ENCODE assay signal across 9 cellular contexts in the genomic region with DNA sequence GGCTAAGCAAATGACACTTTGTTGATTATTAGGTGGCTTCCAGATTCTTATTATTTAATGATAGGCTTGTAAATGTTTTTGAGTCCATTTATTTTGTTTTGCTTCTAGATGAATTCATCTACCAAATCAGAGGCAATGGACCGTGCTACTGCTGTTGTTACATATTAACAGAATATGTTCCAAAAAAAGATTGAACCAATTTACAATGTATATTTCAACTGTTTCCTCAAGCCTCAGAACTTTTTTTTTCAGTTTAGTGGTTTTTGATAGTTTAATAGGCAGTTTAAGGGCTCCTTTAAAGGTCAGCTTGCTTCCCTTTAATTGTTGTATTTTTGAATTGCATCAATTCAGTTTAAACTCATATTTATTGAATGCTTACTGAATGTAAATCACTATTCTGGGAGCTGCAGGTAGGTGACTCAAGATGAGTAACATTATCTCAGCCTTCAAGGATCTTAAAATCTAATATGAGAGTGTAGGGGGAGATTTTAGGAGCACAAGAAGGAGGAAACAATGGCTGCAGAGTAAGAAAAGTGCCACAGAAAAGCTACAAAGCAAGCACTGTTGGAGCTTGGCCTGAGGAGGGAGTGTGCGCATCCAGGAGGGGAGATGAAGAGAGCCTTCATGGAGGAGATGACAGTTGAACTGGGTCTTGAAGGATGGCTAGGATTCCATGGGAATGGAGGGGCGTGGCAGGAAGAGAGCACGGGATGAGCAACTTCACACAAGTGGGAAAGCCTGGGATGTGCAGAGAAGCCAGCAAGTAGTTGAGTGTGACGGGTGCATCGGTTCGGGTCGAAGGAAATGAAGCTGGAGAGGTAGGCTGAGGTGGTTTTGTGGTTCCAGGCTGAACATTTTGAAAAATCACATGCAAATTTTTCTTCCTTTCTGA. TPM values are rescaled to one million over a fixed set of nuclear protein-coding genes. Genes with fewer than 3 reads are reported as not detected.
DNase-seq lines count a peak whose midpoint lies in the region; ATAC-seq, FAIRE-seq and TF ChIP-seq lines count a peak whose summit lies in the region.
"Had no signal": no experiment of that assay in that cellular context is flagged by ENCODE, and none has a peak within 500 bp of the region (broad histone marks: within the 10 kb centered on the region; RNA-seq: fewer than 3 reads in every experiment).

No MANE protein-coding gene starts in this region.

- H3K4me3 Mint-ChIP-seq in GM23338 (no peak overlapping the region; the same call in 2 of the 3 replicates), WTC11 (no peak overlapping the region; the same call in 1 of the 2 replicates), immature natural killer cell (peak overlapping the region; percentile 33 to 77 (median 77))

- FAIRE-seq in HepG2 (lab: Jason Lieb, UNC), result no peak

- H3K4me3 ChIP-seq in GM23338 (no peak overlapping the region), HepG2 (replicated peaks in 1 of 3; ENCODE audit: insufficient read depth in 1 of 3, low read depth in 2 of 3, low read length in 3 of 3) (no peak overlapping the region)

- TF ChIP-seq EP300 in HepG2 (IDR thresholded peaks at IDR 0.05; ENCODE audit: low read depth in 2 of 2, low read length in 2 of 2), result no peak
- no peak for TF ChIP-seq EP300 in HepG2 (CRISPR knock-in tag; IDR thresholded peaks at IDR 0.05; ENCODE audit: borderline replicate concordance)

- H3K9me3 Mint-ChIP-seq in GM23338 (no peaks in the 10 kb centered on the region), WTC11 (no peaks in the 10 kb centered on the region; the same call in 1 of the 2 replicates), immature natural killer cell (no peaks in the 10 kb centered on the region)

- peak; percentile 43 for ATAC-seq in GM23338
- ATAC-seq in WTC11, result peak; percentile 31; the same call in 1 of the 2 replicates
- ATAC-seq in HepG2, result no peak
- ATAC-seq in HG03460 (IDR thresholded peaks at IDR 0.05; ENCODE audit: unreplicated experiment), result no peak
- ATAC-seq in HG02763 (IDR thresholded peaks at IDR 0.05; ENCODE audit: unreplicated experiment), result no peak

- H3K9ac ChIP-seq in HepG2 (ENCODE audit: insufficient read depth, low read depth, low read length), result no peak overlapping the region

- CTCF ChIA-PET in WTC11 (lab: Charles Lee) (interaction anchor here (0.6 to 6.4 kb wide), 3 partner anchors 73 to 97 kb away, joined by 4 to 50 read pairs (median 4); a partner anchor contains a TSS), HepG2 (lab: Yijun Ruan, JAX; ENCODE audit: low intra/inter-chr PET ratio, low total read pairs) (no interaction called here)

- peak overlapping the region; percentile 53 for H3K4me2 ChIP-seq in GM23338
- no peak overlapping the region for H3K4me2 ChIP-seq in HepG2 (ENCODE audit: low read depth, low read length)

- DNase-seq in D341Med (ENCODE audit: low spot score), result peak; percentile 26
- DNase-seq in GM23338 (ENCODE audit: low spot score), result peak; percentile 75
- peak; percentile 28 for DNase-seq in WTC11 (ENCODE audit: low spot score)
- no peak for DNase-seq in immature natural killer cell
- DNase-seq in stimulated activated CD8-positive, alpha-beta memory T cell treated with anti-CD3 and anti-CD28 coated beads, Interleukin-4, amount 100 ng/mL, for 48 hours, result no peak
- no peak for DNase-seq in HepG2 (ENCODE audit: low spot score)
- DNase-seq: stimulated activated CD4-positive, alpha-beta T cell treated with anti-CD3 and anti-CD28 coated beads, Interleukin-2, amount 100 ng/mL, for 48 hours had no signal

- 96% methylated on average over 8 of the region's 8 CpGs for WGBS in HepG2 (ENCODE audit: low lambda C conversion rate)

- no peaks in the 10 kb centered on the region for H3K9me2 ChIP-seq in GM23338 (ENCODE audit: insufficient read depth)

- intact Hi-C loops in HepG2 (cut with micrococcal nuclease; ENCODE audit: unreplicated experiment), result no loop called here

- H2AFZ ChIP-seq in GM23338 (no peak overlapping the region), HepG2 (ENCODE audit: low read length) (no peak overlapping the region)

- H3K27me3 Mint-ChIP-seq in GM23338 (ENCODE audit: insufficient read depth, low read depth, poor library complexity) (peaks cover 7% of the 10 kb centered on the region), WTC11 (ENCODE audit: low read depth) (no peaks in the 10 kb centered on the region), immature natural killer cell (ENCODE audit: low read depth in 3 of 3) (peaks cover 0 to 2% (median 1%) of the 10 kb centered on the region in 3 donors)

- H3K79me2 ChIP-seq in GM23338 (replicated peaks; ENCODE audit: insufficient read depth) (peaks cover 88% of the 10 kb centered on the region), HepG2 (ENCODE audit: insufficient read depth, low read length) (peaks cover 84% of the 10 kb centered on the region)

- no peaks in the 10 kb centered on the region; the same call in 1 of the 2 replicates for H3F3A ChIP-seq in GM23338 (replicated peaks; ENCODE audit: low read depth)

- H4K20me1 ChIP-seq in GM23338 (replicated peaks; ENCODE audit: insufficient read depth), result 0 out of 2 replicates have a peak, but pooled peaks cover 5% of the 10 kb centered on the region
- peaks cover 21% of the 10 kb centered on the region for H4K20me1 ChIP-seq in HepG2 (ENCODE audit: insufficient read depth, low read length)

- H3K27me3 ChIP-seq in GM23338 (ENCODE audit: insufficient read depth), result no peaks in the 10 kb centered on the region
- H3K27me3 ChIP-seq in HepG2 (ENCODE audit: control insufficient read depth in 1 of 2, insufficient read depth in 2 of 2, low read length in 2 of 2), result no peaks in the 10 kb centered on the region

- peaks cover 46% of the 10 kb centered on the region for H3K4me1 ChIP-seq in GM23338 (ENCODE audit: insufficient read depth)
- peaks cover 38% of the 10 kb centered on the region for H3K4me1 ChIP-seq in HepG2 (ENCODE audit: insufficient read depth, low read length)

- no TSS peak for BruUV-seq in HepG2 (replicated peaks; lab: Mats Ljungman, UMichigan)

- no peaks in the 10 kb centered on the region for H3K36me3 ChIP-seq in GM23338 (ENCODE audit: insufficient read depth)
- peaks cover 4 to 18% of the 10 kb centered on the region in 2 experiments; a peak in 4 of 5 replicates for H3K36me3 ChIP-seq in HepG2 (replicated peaks in 1 of 2; ENCODE audit: control insufficient read depth in 1 of 2, insufficient read depth in 2 of 2, low read length in 2 of 2)

- H3K27ac Mint-ChIP-seq in GM23338 (peak overlapping the region; percentile 26; the same call in 1 of the 2 replicates), WTC11 (peak overlapping the region; percentile 91), immature natural killer cell (peak overlapping the region; percentile 34 to 93 (median 64))

- POLR2A ChIA-PET in WTC11 (lab: Charles Lee) (interaction anchor here (0.5 kb wide), 1 partner anchor 11 kb away, joined by 3 read pairs; no protein-coding TSS in a partner anchor), HepG2 (lab: Yijun Ruan, JAX) (no interaction called here)

- peak overlapping the region; percentile 33; the same call in 1 of the 2 replicates for H3K27ac ChIP-seq in GM23338 (ENCODE audit: low read depth)
- H3K27ac ChIP-seq in HepG2 (ENCODE audit: extremely low read length, insufficient read depth, low read length), result no peak overlapping the region

- TF ChIP-seq POLR2A in HepG2 (IDR thresholded peaks at IDR 0.05; ENCODE audit: insufficient read depth in 1 of 2, low read depth in 2 of 2, low read length in 2 of 2), result no peak

- no peaks in the 10 kb centered on the region for H3K9me3 ChIP-seq in HepG2 (ENCODE audit: low read length)

- in situ Hi-C loops in HepG2 (cut with HindIII; ENCODE audit: extremely low pct_ligation_motif_present, low pct_unique_long_range_greater_than_20kb), result no loop called here

- TF ChIP-seq CTCF in GM23338 (conservative IDR thresholded peaks at IDR 0.05; ENCODE audit: low read depth in 2 of 2), result peak; percentile 34 to 46; a peak in 3 of 4 replicates
- TF ChIP-seq CTCF in WTC11 (IDR thresholded peaks at IDR 0.05), result no peak
- no peak for TF ChIP-seq CTCF in HepG2 (CRISPR knock-in tag; IDR thresholded peaks at IDR 0.05)

- TF ChIP-seq RAD21 in HepG2 (CRISPR knock-in tag; IDR thresholded peaks at IDR 0.05), result no peak

- H3K4me1 Mint-ChIP-seq in GM23338, result peaks cover 65% of the 10 kb centered on the region
- peaks cover 70% of the 10 kb centered on the region for H3K4me1 Mint-ChIP-seq in WTC11
- H3K4me1 Mint-ChIP-seq in immature natural killer cell, result peaks cover 52 to 67% of the 10 kb centered on the region in 2 donors

- H3K36me3 Mint-ChIP-seq in GM23338 (ENCODE audit: low read depth) (peaks cover 16% of the 10 kb centered on the region; the same call in 2 of the 3 replicates), WTC11 (peaks cover 19% of the 10 kb centered on the region), immature natural killer cell (peaks cover 0 to 5% (median 0%) of the 10 kb centered on the region in 3 donors)

RNA-seq across cellular contexts. Expression of a gene that starts 14.7 kb away (rescaled TPM):
- total RNA-seq in GM23338 (2014; rRNA removed; shearing (Covaris generic)), result 68.5 and 73.9 TPM in 2 replicates
- polyA plus RNA-seq in GM23338 (2016; fragmentation: Nextera tagmentation; extraction: Ambion mirVana), result 40.2 and 42.0 TPM in 2 replicates
- total RNA-seq in WTC11 (2021), result 89.5 to 93.0 TPM (median 90.4 TPM) in 3 replicates
- polyA plus RNA-seq in immature natural killer cell, result 10 to 100 TPM; 30.7 to 58.3 (median 48.9) TPM
- 24.1 and 29.5 TPM in 2 replicates for total RNA-seq in HepG2 (2016; rRNA removed; fragmentation: Illumina TruSeq; extraction: Trizol)
- total RNA-seq in HepG2 (2016; cell fraction: cytosol; rRNA removed; fragmentation: Illumina TruSeq; extraction: Trizol; ENCODE audit: low read depth), result 6.0 and 7.6 TPM in 2 replicates
- 24.7 TPM in 2 replicates for total RNA-seq in HepG2 (2016; cell fraction: insoluble cytoplasmic fraction; rRNA removed; fragmentation: Illumina TruSeq; extraction: Trizol)
- 10.8 and 12.5 TPM in 2 replicates for total RNA-seq in HepG2 (2016; cell fraction: membrane; rRNA removed; fragmentation: Illumina TruSeq; extraction: Trizol)
- 17.5 and 19.9 TPM in 2 replicates for total RNA-seq in HepG2 (2016; cell fraction: nucleus; rRNA removed; fragmentation: Illumina TruSeq; extraction: Trizol)
- polyA plus RNA-seq in HepG2 (2011; rRNA removed), result 38.7 and 49.2 TPM in 2 replicates
- polyA plus RNA-seq in HepG2 (2011; cell fraction: cytosol; rRNA removed), result 26.4 and 36.9 TPM in 2 replicates
- 10.8 and 11.7 TPM in 2 replicates for polyA plus RNA-seq in HepG2 (2011; cell fraction: nucleus; rRNA removed)
- 51.8 and 52.1 TPM in 2 replicates for polyA plus RNA-seq in HepG2 (2012)
- 2.0 and 2.9 TPM in 2 replicates for polyA plus RNA-seq in HepG2 (2016; cell fraction: cytosol; fragmentation: Illumina TruSeq; extraction: Trizol; ENCODE audit: low read depth)
- 38.8 and 38.9 TPM in 2 replicates for polyA plus RNA-seq in HepG2 (2016; cell fraction: insoluble cytoplasmic fraction; fragmentation: Illumina TruSeq; extraction: Trizol; ENCODE audit: low read depth)
- 7.0 and 8.7 TPM in 2 replicates for polyA plus RNA-seq in HepG2 (2016; cell fraction: membrane; fragmentation: Illumina TruSeq; extraction: Trizol; ENCODE audit: low read depth)
- polyA plus RNA-seq in HepG2 (2016; cell fraction: nucleus; fragmentation: Illumina TruSeq; extraction: Trizol; ENCODE audit: insufficient read depth, low read depth), result 34.4 and 35.4 TPM in 2 replicates
- polyA minus RNA-seq in HepG2 (2011; rRNA and poly(A)+ RNA removed; ENCODE audit: low replicate concordance), result 29.5 and 34.7 TPM in 2 replicates
- polyA minus RNA-seq in HepG2 (2011; cell fraction: cytosol; rRNA and poly(A)+ RNA removed), result 14.6 and 16.6 TPM in 2 replicates
- polyA minus RNA-seq in HepG2 (2011; cell fraction: nucleus; rRNA and poly(A)+ RNA removed), result 11.5 and 12.9 TPM in 2 replicates

RNA-seq across cellular contexts. Expression of a gene that starts 44.9 kb away (rescaled TPM):
- 25.3 and 39.0 TPM in 2 replicates for total RNA-seq in GM23338 (2014; rRNA removed; shearing (Covaris generic))
- polyA plus RNA-seq in GM23338 (2016; fragmentation: Nextera tagmentation; extraction: Ambion mirVana) (32.7 and 39.1 TPM in 2 replicates), immature natural killer cell (10 to 100 TPM in 1 of 3 donors, 1 to 10 TPM in 2; 4.0 to 10.2 (median 7.2) TPM), HepG2 (2011; rRNA removed) (2.3 and 2.7 TPM in 2 replicates)
- total RNA-seq in WTC11 (2021) (17.6 to 22.2 TPM (median 19.2 TPM) in 3 replicates), HepG2 (2016; rRNA removed; fragmentation: Illumina TruSeq; extraction: Trizol) (28.6 and 37.9 TPM in 2 replicates)
- total RNA-seq in HepG2 (2016; cell fraction: cytosol; rRNA removed; fragmentation: Illumina TruSeq; extraction: Trizol; ENCODE audit: low read depth), result 5.3 and 5.4 TPM in 2 replicates
- 26.8 and 38.3 TPM in 2 replicates for total RNA-seq in HepG2 (2016; cell fraction: insoluble cytoplasmic fraction; rRNA removed; fragmentation: Illumina TruSeq; extraction: Trizol)
- total RNA-seq in HepG2 (2016; cell fraction: membrane; rRNA removed; fragmentation: Illumina TruSeq; extraction: Trizol), result 5.5 and 7.9 TPM in 2 replicates
- total RNA-seq in HepG2 (2016; cell fraction: nucleus; rRNA removed; fragmentation: Illumina TruSeq; extraction: Trizol), result 10.5 and 12.5 TPM in 2 replicates
- polyA plus RNA-seq in HepG2 (2011; cell fraction: cytosol; rRNA removed), result 1.4 and 2.1 TPM in 2 replicates
- 1.2 and 1.3 TPM in 2 replicates for polyA plus RNA-seq in HepG2 (2011; cell fraction: nucleus; rRNA removed)
- 5.3 and 9.6 TPM in 2 replicates for polyA plus RNA-seq in HepG2 (2012)
- 2.3 and 3.4 TPM in 2 replicates for polyA plus RNA-seq in HepG2 (2016; cell fraction: cytosol; fragmentation: Illumina TruSeq; extraction: Trizol; ENCODE audit: low read depth)
- polyA plus RNA-seq in HepG2 (2016; cell fraction: insoluble cytoplasmic fraction; fragmentation: Illumina TruSeq; extraction: Trizol; ENCODE audit: low read depth), result 34.8 and 37.9 TPM in 2 replicates
- polyA plus RNA-seq in HepG2 (2016; cell fraction: membrane; fragmentation: Illumina TruSeq; extraction: Trizol; ENCODE audit: low read depth), result 3.6 and 4.5 TPM in 2 replicates
- 12.9 and 15.4 TPM in 2 replicates for polyA plus RNA-seq in HepG2 (2016; cell fraction: nucleus; fragmentation: Illumina TruSeq; extraction: Trizol; ENCODE audit: insufficient read depth, low read depth)
- 0.54 and 5.3 TPM in 2 replicates for polyA minus RNA-seq in HepG2 (2011; rRNA and poly(A)+ RNA removed; ENCODE audit: low replicate concordance)
- 2.4 and 2.8 TPM in 2 replicates for polyA minus RNA-seq in HepG2 (2011; cell fraction: cytosol; rRNA and poly(A)+ RNA removed)
- polyA minus RNA-seq in HepG2 (2011; cell fraction: nucleus; rRNA and poly(A)+ RNA removed), result 4.2 and 7.0 TPM in 2 replicates

Comparison
In these comparisons a context has a peak if more than half of its experiments do, and no peak if none do; other contexts are left out.
1. DNase-seq: peak in D341Med (single experiment), GM23338 (single experiment) and WTC11 (single experiment); none in immature natural killer cell (0 of 3), stimulated activated CD8-positive, alpha-beta memory T cell treated with anti-CD3 and anti-CD28 coated beads, Interleukin-4, amount 100 ng/mL, for 48 hours (single experiment) and HepG2 (single experiment).
2. ATAC-seq: peak in GM23338 (single experiment) and WTC11 (single experiment); none in HepG2 (single experiment), HG03460 (single experiment) and HG02763 (single experiment).
3. H3K27ac Mint-ChIP-seq: peak in every context shown above with its lines; median percentile 91 in WTC11; 64 in immature natural killer cell; 26 in GM23338.
4. H3K4me3 Mint-ChIP-seq: peak in immature natural killer cell (5 of 5); none in GM23338 (single experiment) and WTC11 (single experiment).
5. CTCF ChIP-seq: peak in GM23338 (2 of 2); none in WTC11 (single experiment) and HepG2 (single experiment).